Comparison of ENCODE assay signal across 1 cellular context in genomic region chr1:229895605-229896004, GRCh38.
A peak's percentile ranks its signal among the peaks of the same experiment; 100 is the strongest.
TF ChIP-seq lines count a peak whose summit lies in the region.

No MANE protein-coding gene starts in this region.

TF ChIP-seq in K562, 482 proteins besides CTCF, POLR2A, EP300 and RAD21 (continued from another document):
- TF ChIP-seq ZFP91 (CRISPR knock-in tag; IDR thresholded peaks at IDR 0.05) (no peak), BCOR (IDR thresholded peaks at IDR 0.05) (no peak), CREB3L1 (IDR thresholded peaks at IDR 0.05; ENCODE audit: borderline replicate concordance, low read depth) (peak; percentile 99; the same call in 1 of the 2 replicates), E2F8 (IDR thresholded peaks at IDR 0.05; ENCODE audit: low read depth, partially characterized antibody) (peak; percentile 56), ZC3H4 (CRISPR knock-in tag; IDR thresholded peaks at IDR 0.05; ENCODE audit: borderline replicate concordance) (no peak), ZNF311 (CRISPR knock-in tag; IDR thresholded peaks at IDR 0.05) (no peak)
TF ChIP-seq in K562: peak in this region for 3.
